Comparison of ENCODE assay signal across 10 cellular contexts in genomic region chr2:46814160-46814559, GRCh38.
A peak's percentile ranks its signal among the peaks of the same experiment; 100 is the strongest.
DNase-seq lines count a peak whose midpoint lies in the region; ATAC-seq and TF ChIP-seq lines count a peak whose summit lies in the region.
"Had no signal": no experiment of that assay in that cellular context is flagged by ENCODE, and none has a peak within 500 bp of the region (broad histone marks: within the 10 kb centered on the region; RNA-seq: fewer than 3 reads in every experiment).

No MANE protein-coding gene starts in this region.

- H3F3A ChIP-seq in GM23338 (replicated peaks; ENCODE audit: low read depth) = no peaks in the 10 kb centered on the region

- H3K27ac ChIP-seq in spleen (peak overlapping the region in 7 of 8 donors; percentile 62 to 81 (median 74)), GM23338 (ENCODE audit: low read depth) (no peak overlapping the region)

- WGBS in spleen, 5 donors = 13 to 23% (median 19%) methylated on average over 13 of the region's 13 CpGs

- H3K4me3 ChIP-seq in spleen (no peak overlapping the region), GM23338 (no peak overlapping the region)

- H3K27me3 Mint-ChIP-seq in chondrocyte (ENCODE audit: low read depth) = no peaks in the 10 kb centered on the region
- peaks cover 4% of the 10 kb centered on the region for H3K27me3 Mint-ChIP-seq in GM23338 (ENCODE audit: insufficient read depth, low read depth, poor library complexity)

- peaks cover 0 to 3% (median 0%) of the 10 kb centered on the region in 7 donors for H3K27me3 ChIP-seq in spleen (replicated peaks in 1 of 7)
- H3K27me3 ChIP-seq in GM23338 (ENCODE audit: insufficient read depth) = no peaks in the 10 kb centered on the region

- H3K36me3 Mint-ChIP-seq in chondrocyte (ENCODE audit: low read depth) (peaks cover 2% of the 10 kb centered on the region), GM23338 (ENCODE audit: low read depth) (no peaks in the 10 kb centered on the region)

- H3K4me1 ChIP-seq in spleen = peaks cover 0 to 15% (median 6%) of the 10 kb centered on the region in 6 donors
- H3K4me1 ChIP-seq in GM23338 (ENCODE audit: insufficient read depth) = 0 out of 2 replicates have a peak, but pooled peaks cover 4% of the 10 kb centered on the region

- H3K4me1 Mint-ChIP-seq in chondrocyte (ENCODE audit: low read depth) = peaks cover 47% of the 10 kb centered on the region
- H3K4me1 Mint-ChIP-seq in GM23338 = peaks cover 3% of the 10 kb centered on the region

- H3K36me3 ChIP-seq in spleen (no peaks in the 10 kb centered on the region), GM23338 (ENCODE audit: insufficient read depth) (no peaks in the 10 kb centered on the region)

- H3K4me3 Mint-ChIP-seq in chondrocyte (ENCODE audit: unreplicated experiment) (no peak overlapping the region), GM23338 (no peak overlapping the region)

- H3K9me3 Mint-ChIP-seq in chondrocyte (ENCODE audit: low read depth) = peaks cover 8% of the 10 kb centered on the region
- no peaks in the 10 kb centered on the region; the same call in 2 of the 3 replicates for H3K9me3 Mint-ChIP-seq in GM23338

- H4K20me1 ChIP-seq in GM23338 (replicated peaks; ENCODE audit: insufficient read depth) = no peaks in the 10 kb centered on the region

- intact Hi-C loops in left colon (cut with DNase I, micrococcal nuclease) (no loop called here), spleen (cut with DNase I; ENCODE audit: low total_unique reads) (no loop called here)

- H2AFZ ChIP-seq in GM23338 = no peak overlapping the region

- peaks cover 0 to 9% (median 2%) of the 10 kb centered on the region in 8 donors for H3K9me3 ChIP-seq in spleen

- TF ChIP-seq CTCF in chondrocyte (IDR thresholded peaks at IDR 0.05) (no peak), spleen (IDR thresholded peaks at IDR 0.05 in 8 of 11, conservative IDR thresholded peaks at IDR 0.05 in 3 of 11) (no peak), GM23338 (conservative IDR thresholded peaks at IDR 0.05; ENCODE audit: low read depth in 2 of 2) (no peak)

- H3K9me2 ChIP-seq in GM23338 (ENCODE audit: insufficient read depth) = no peaks in the 10 kb centered on the region; the same call in 1 of the 2 replicates

- ATAC-seq in left colon (no peak), HG03135 (IDR thresholded peaks at IDR 0.05; ENCODE audit: unreplicated experiment) (no peak), GM23338 (no peak), HG02623 (IDR thresholded peaks at IDR 0.05; ENCODE audit: unreplicated experiment) (no peak)

- no peak overlapping the region for H3K4me2 ChIP-seq in GM23338

- DNase-seq in HT1080 (ENCODE audit: low read depth) (peak; percentile 13), chondrocyte (ENCODE audit: low spot score) (no peak), left colon (peak; percentile 34 to 67), spleen (peak; percentile 74), DMS53 treated with DMSO at 0.1 percent for 48 hours (lab: John Stamatoyannopoulos, UW; ENCODE audit: unreplicated experiment) (no peak), GM23338 (ENCODE audit: low spot score) (no peak)
- DNase-seq: NCI-H1436 treated with DMSO at 0.1 percent for 48 hours, SHP77 treated with DMSO at 0.1 percent for 48 hours had no signal

- H3K79me2 ChIP-seq in GM23338 (replicated peaks; ENCODE audit: insufficient read depth) = no peaks in the 10 kb centered on the region

- no peak for TF ChIP-seq POLR2A in spleen (IDR thresholded peaks at IDR 0.05)

- peak overlapping the region; percentile 52 for H3K27ac Mint-ChIP-seq in chondrocyte (ENCODE audit: unreplicated experiment)
- H3K27ac Mint-ChIP-seq in GM23338 = no peak overlapping the region

TF ChIP-seq in GM23338, 12 proteins besides CTCF, POLR2A, EP300 and RAD21:
- TF ChIP-seq EZH2phosphoT487 (IDR thresholded peaks at IDR 0.05; ENCODE audit: unreplicated experiment) (no peak), REST (IDR thresholded peaks at IDR 0.05; ENCODE audit: unreplicated experiment) (no peak), POLR2AphosphoS5 (IDR thresholded peaks at IDR 0.05; ENCODE audit: low read depth) (no peak), JUNB (IDR thresholded peaks at IDR 0.05; ENCODE audit: unreplicated experiment) (no peak)

Comparison
In these comparisons a context has a peak if more than half of its experiments do, and no peak if none do; other contexts are left out.
1. DNase-seq: peak in HT1080 (single experiment), left colon (2 of 2) and spleen (single experiment); none in chondrocyte (single experiment), DMS53 treated with DMSO at 0.1 percent for 48 hours (single experiment) and GM23338 (single experiment).